Comparison of ENCODE assay signal across 9 cellular contexts in the genomic region with DNA sequence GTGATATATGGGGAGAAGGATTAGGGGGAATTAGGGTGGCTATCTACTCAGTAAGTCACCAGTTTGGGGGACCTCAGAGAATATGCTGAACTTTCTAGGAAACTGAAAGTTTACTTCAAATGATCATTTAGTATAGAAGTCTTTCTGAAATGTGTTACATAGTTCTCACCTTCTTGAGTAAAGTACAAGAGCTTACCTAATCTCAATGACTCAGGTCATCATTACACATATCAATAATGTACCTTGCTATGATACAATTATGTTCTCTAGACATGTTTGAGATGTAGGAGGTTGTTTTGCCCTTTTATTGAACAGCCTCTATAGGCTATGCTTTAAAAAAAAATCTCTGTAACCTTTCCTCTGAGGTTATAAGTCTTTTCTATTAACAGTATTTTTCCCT.
"Had no signal": no experiment of that assay in that cellular context is flagged by ENCODE, and none has a peak within 500 bp of the region (broad histone marks: within the 10 kb centered on the region; RNA-seq: fewer than 3 reads in every experiment).

No MANE protein-coding gene starts in this region.

- FAIRE-seq: H1 had no signal

- H3K4me3 ChIP-seq: GM23248, GM23338, HAP-1 had no signal

- H3K27ac ChIP-seq: GM23248 had no signal

- DNase-seq: GM23248, GOT3, H7, H9, HCEC 1CT, HFFc6 had no signal

- H3K9me3 ChIP-seq: HAP-1 had no signal

- H3K36me3 ChIP-seq: HAP-1 had no signal

- H3K4me1 ChIP-seq: HAP-1 had no signal
